15 cellular contexts compared by ENCODE assay signal in genomic region chr20:4667371-4667773, GRCh38. TPM values are rescaled to one million over a fixed set of nuclear protein-coding genes. Genes with fewer than 3 reads are reported as not detected.
DNase-seq lines count a peak whose midpoint lies in the region; ATAC-seq and TF ChIP-seq lines count a peak whose summit lies in the region.
"Had no signal": no experiment of that assay in that cellular context is flagged by ENCODE, and none has a peak within 500 bp of the region (broad histone marks: within the 10 kb centered on the region; RNA-seq: fewer than 3 reads in every experiment).

No MANE protein-coding gene starts in this region.

- in situ Hi-C loops in G401 (cut with HindIII; ENCODE audit: low sequenced_read_pairs) = no loop called here

- H3K36me3 ChIP-seq in heart right ventricle = no peaks in the 10 kb centered on the region
- H3K36me3 ChIP-seq: HAP-1, MG63 had no signal

- no peaks in the 10 kb centered on the region for H3K9me3 Mint-ChIP-seq in nephron progenitor cell
- H3K9me3 Mint-ChIP-seq: stimulated activated naive B cell treated with anti-CD40 and anti-IgM and Interleukin-4, amounts not matched to agents 10 μg/mL and 1 μg/mL and 100 μg/mL, for 72 hours had no signal

- ATAC-seq in heart right ventricle = peak in 4 of 8 donors; percentile 29 to 52 (median 42)
- ATAC-seq: mucosa of descending colon; stimulated activated naive B cell treated with anti-CD40 and anti-IgM and Interleukin-4, amounts not matched to agents 10 μg/mL and 1 μg/mL and 100 μg/mL, for 72 hours had no signal

- DNase-seq in heart right ventricle (no peak), cardiac septum (ENCODE audit: low spot score) (no peak), RPMI7951 (ENCODE audit: low read depth) (peak; percentile 65), epithelial cell of prostate (ENCODE audit: low read depth, low spot score) (peak; percentile 70), G401 (ENCODE audit: low spot score) (no peak), head of caudate nucleus (no peak), nephron progenitor cell (no peak), GM19240 (ENCODE audit: insufficient read length, low spot score) (no peak)
- DNase-seq: MG63; mucosa of descending colon; NCI-H345; stimulated activated CD4-positive, alpha-beta T cell treated with anti-CD3 and anti-CD28 coated beads, Interleukin-4, amount 100 ng/mL, for 24 hours; stimulated activated naive B cell treated with anti-CD40 and anti-IgM and Interleukin-4, amounts not matched to agents 10 μg/mL and 1 μg/mL and 100 μg/mL, for 72 hours had no signal

- H3K4me3 Mint-ChIP-seq in nephron progenitor cell = no peak overlapping the region
- H3K4me3 Mint-ChIP-seq: stimulated activated naive B cell treated with anti-CD40 and anti-IgM and Interleukin-4, amounts not matched to agents 10 μg/mL and 1 μg/mL and 100 μg/mL, for 72 hours had no signal

- 44 to 54% methylated on average over 3 of the region's 3 CpGs for WGBS in heart right ventricle, 2 donors

- H3K27ac Mint-ChIP-seq in nephron progenitor cell = no peak overlapping the region
- H3K27ac Mint-ChIP-seq: stimulated activated naive B cell treated with anti-CD40 and anti-IgM and Interleukin-4, amounts not matched to agents 10 μg/mL and 1 μg/mL and 100 μg/mL, for 72 hours had no signal

- H3K9me3 ChIP-seq in heart right ventricle = no peaks in the 10 kb centered on the region
- H3K9me3 ChIP-seq: HAP-1, MG63, mucosa of descending colon had no signal

- H3K4me3 ChIP-seq in heart right ventricle = no peak overlapping the region
- H3K4me3 ChIP-seq: HAP-1, MG63, mucosa of descending colon had no signal

- H3K27me3 ChIP-seq in heart right ventricle = no peaks in the 10 kb centered on the region
- H3K27me3 ChIP-seq: MG63 had no signal

- peaks cover 4% of the 10 kb centered on the region for H3K27me3 Mint-ChIP-seq in nephron progenitor cell (ENCODE audit: low read depth, poor library complexity)

- peaks cover 14% of the 10 kb centered on the region for H3K4me1 Mint-ChIP-seq in nephron progenitor cell

- intact Hi-C loops in heart right ventricle (cut with DNase I) = no loop called here
- intact Hi-C loops in cardiac septum (cut with DNase I) = no loop called here
- intact Hi-C loops in head of caudate nucleus (cut with DNase I) = no loop called here

- H3K27ac ChIP-seq in heart right ventricle = peak overlapping the region in 7 of 10 donors; percentile 5 to 81 (median 30)
- H3K27ac ChIP-seq in epithelial cell of prostate = peak overlapping the region; percentile 97

- peaks cover 0 to 37% (median 0%) of the 10 kb centered on the region in 9 donors for H3K4me1 ChIP-seq in heart right ventricle
- H3K4me1 ChIP-seq: HAP-1 had no signal

- H3K36me3 Mint-ChIP-seq in nephron progenitor cell (ENCODE audit: low read depth) = no peaks in the 10 kb centered on the region
- H3K36me3 Mint-ChIP-seq: stimulated activated naive B cell treated with anti-CD40 and anti-IgM and Interleukin-4, amounts not matched to agents 10 μg/mL and 1 μg/mL and 100 μg/mL, for 72 hours had no signal

- TF ChIP-seq CTCF in heart right ventricle (IDR thresholded peaks at IDR 0.05) = no peak
- TF ChIP-seq CTCF in nephron progenitor cell (IDR thresholded peaks at IDR 0.05) = no peak

RNA-seq across cellular contexts. Expression of gene PRNP, which starts 18.9 kb away (rescaled TPM):
- total RNA-seq in heart right ventricle = 100 to 1,000 TPM; 113 to 164 (median 144) TPM
- polyA plus RNA-seq in heart right ventricle = 10 to 100 TPM; 64.4 to 88.4 TPM
- total RNA-seq in cardiac septum = 127 TPM
- total RNA-seq in RPMI7951 (2014; rRNA removed; shearing (Covaris generic)) = 1,403 and 1,601 TPM in 2 replicates
- total RNA-seq in G401 (2014; rRNA removed; shearing (Covaris generic)) = 57.6 and 77.4 TPM in 2 replicates

RNA-seq across cellular contexts. Expression of gene PRND, which starts 54.3 kb away (rescaled TPM):
- under 1 TPM in 4 of 10 donors, not detected in 6; 0.06 to 0.17 (median 0.10) TPM for total RNA-seq in heart right ventricle
- not detected for polyA plus RNA-seq in heart right ventricle
- 0.08 TPM for total RNA-seq in cardiac septum
- total RNA-seq in RPMI7951 (2014; rRNA removed; shearing (Covaris generic)) = under 0.01 and 0.10 TPM in 2 replicates
- total RNA-seq in G401 (2014; rRNA removed; shearing (Covaris generic)) = not detected in 2 replicates
- polyA plus RNA-seq: BJ had no signal

Comparison
In these comparisons a context has a peak if more than half of its experiments do, and no peak if none do; other contexts are left out.
1. DNase-seq: peak in RPMI7951 (single experiment) and epithelial cell of prostate (single experiment); none in heart right ventricle (0 of 2), cardiac septum (single experiment), G401 (single experiment), head of caudate nucleus (0 of 42), nephron progenitor cell (single experiment) and GM19240 (single experiment).